Comparison of ENCODE assay signal across 7 cellular contexts in genomic region chr1:206461602-206462455, GRCh38. TPM values are rescaled to one million over a fixed set of nuclear protein-coding genes. Genes with fewer than 3 reads are reported as not detected.
A peak's percentile ranks its signal among the peaks of the same experiment; 100 is the strongest.
DNase-seq lines count a peak whose midpoint lies in the region; ATAC-seq, FAIRE-seq and TF ChIP-seq lines count a peak whose summit lies in the region.

No MANE protein-coding gene starts in this region.

- H3K9me3 Mint-ChIP-seq in natural killer cell treated with Interleukin-12 subunit alpha and Interleukin-12 subunit beta and Interleukin-15 and Interleukin-18, amount 100 ng/mL, for 72 hours = no peaks in the 10 kb centered on the region

- H3K4me3 Mint-ChIP-seq in natural killer cell treated with Interleukin-12 subunit alpha and Interleukin-12 subunit beta and Interleukin-15 and Interleukin-18, amount 100 ng/mL, for 72 hours = no peak overlapping the region

- no peak overlapping the region for H3K27ac ChIP-seq in substantia nigra (ENCODE audit: low read depth, low read length, poor library complexity, severe bottlenecking)

- TF ChIP-seq CTCF in GM12872 (IDR thresholded peaks at IDR 0.05; ENCODE audit: insufficient read depth, low read depth, low read length) = peak; percentile 83

- H3K36me3 Mint-ChIP-seq in natural killer cell treated with Interleukin-12 subunit alpha and Interleukin-12 subunit beta and Interleukin-15 and Interleukin-18, amount 100 ng/mL, for 72 hours = peaks cover 6% of the 10 kb centered on the region

- H3K27ac Mint-ChIP-seq in natural killer cell treated with Interleukin-12 subunit alpha and Interleukin-12 subunit beta and Interleukin-15 and Interleukin-18, amount 100 ng/mL, for 72 hours = peak overlapping the region in 1 of 2 donors; percentile 70

- FAIRE-seq in HTR-8/SVneo (lab: Jason Lieb, UNC) = no peak

- peak; percentile 70 to 77 for ATAC-seq in natural killer cell treated with Interleukin-12 subunit alpha and Interleukin-12 subunit beta and Interleukin-15 and Interleukin-18, amount 100 ng/mL, for 72 hours

- peaks cover 25 to 31% of the 10 kb centered on the region in 2 donors for H3K4me1 Mint-ChIP-seq in natural killer cell treated with Interleukin-12 subunit alpha and Interleukin-12 subunit beta and Interleukin-15 and Interleukin-18, amount 100 ng/mL, for 72 hours (ENCODE audit: low read depth in 2 of 2)

- peaks cover 0 to 5% of the 10 kb centered on the region in 2 donors for H3K27me3 Mint-ChIP-seq in natural killer cell treated with Interleukin-12 subunit alpha and Interleukin-12 subunit beta and Interleukin-15 and Interleukin-18, amount 100 ng/mL, for 72 hours

- peak; percentile 66 for DNase-seq in HTR-8/SVneo (ENCODE audit: insufficient read length, low spot score)
- peak; percentile 89 for DNase-seq in OCI-M1 (lab: John Stamatoyannopoulos, UW)
- peak; percentile 66 for DNase-seq in activated T-cell treated with anti-CD3 and anti-CD28 coated beads for 24 hours (ENCODE audit: low read depth)
- DNase-seq in erythroblast (lab: John Stamatoyannopoulos, UW) = peak; percentile 58 to 78
- DNase-seq in natural killer cell treated with Interleukin-12 subunit alpha and Interleukin-12 subunit beta and Interleukin-15 and Interleukin-18, amount 100 ng/mL, for 72 hours (ENCODE audit: low spot score) = no peak
- peak in 36 of 49 donors; percentile 2 to 73 (median 42) for DNase-seq in substantia nigra (lab: John Stamatoyannopoulos, UW)

- TF ChIP-seq POLR2A in erythroblast (IDR thresholded peaks at IDR 0.05; ENCODE audit: low read length) = no peak

RNA-seq across cellular contexts. Expression of gene IKBKE, which starts 8.4 kb away (rescaled TPM):
- 10 to 100 TPM; 50.8 to 53.3 TPM for total RNA-seq in natural killer cell treated with Interleukin-12 subunit alpha and Interleukin-12 subunit beta and Interleukin-15 and Interleukin-18, amount 100 ng/mL, for 72 hours

RNA-seq across cellular contexts. Expression of gene RASSF5, which starts 45.5 kb away (rescaled TPM):
- total RNA-seq in natural killer cell treated with Interleukin-12 subunit alpha and Interleukin-12 subunit beta and Interleukin-15 and Interleukin-18, amount 100 ng/mL, for 72 hours = 100 to 1,000 TPM; 178 to 260 TPM
